27 cellular contexts compared by ENCODE assay signal in genomic region chr16:27356794-27357193, GRCh38. TPM values are rescaled to one million over a fixed set of nuclear protein-coding genes. Genes with fewer than 3 reads are reported as not detected.
DNase-seq lines count a peak whose midpoint lies in the region; ATAC-seq lines count a peak whose summit lies in the region.
"Had no signal": no experiment of that assay in that cellular context is flagged by ENCODE, and none has a peak within 500 bp of the region (broad histone marks: within the 10 kb centered on the region; RNA-seq: fewer than 3 reads in every experiment).

No MANE protein-coding gene starts in this region.

- H3K4me1 ChIP-seq in CD4-positive, alpha-beta memory T cell (ENCODE audit: insufficient read depth, low read length) = no peaks in the 10 kb centered on the region

- H3K9me3 ChIP-seq in CD4-positive, alpha-beta memory T cell (ENCODE audit: control insufficient read depth in 1 of 2, low read length in 2 of 2) = no peaks in the 10 kb centered on the region

- H3K4me1 Mint-ChIP-seq in activated naive CD4-positive, alpha-beta T cell treated with anti-CD3 and anti-CD28 coated beads for 36 hours (ENCODE audit: low read depth) = peaks cover 12% of the 10 kb centered on the region
- peaks cover 12 to 17% (median 15%) of the 10 kb centered on the region in 4 donors for H3K4me1 Mint-ChIP-seq in CD4-positive, alpha-beta memory T cell
- peaks cover 13% of the 10 kb centered on the region for H3K4me1 Mint-ChIP-seq in activated naive CD8-positive, alpha-beta T cell treated with anti-CD3 and anti-CD28 coated beads for 36 hours
- peaks cover 5 to 21% (median 13%) of the 10 kb centered on the region in 4 donors for H3K4me1 Mint-ChIP-seq in naive thymus-derived CD8-positive, alpha-beta T cell

- H3K27ac Mint-ChIP-seq in activated naive CD4-positive, alpha-beta T cell treated with anti-CD3 and anti-CD28 coated beads for 36 hours = peak overlapping the region; percentile 73
- peak overlapping the region in 5 of 7 donors; percentile 20 to 86 (median 48) for H3K27ac Mint-ChIP-seq in CD4-positive, alpha-beta memory T cell
- H3K27ac Mint-ChIP-seq in activated naive CD8-positive, alpha-beta T cell treated with anti-CD3 and anti-CD28 coated beads for 36 hours = peak overlapping the region; percentile 34
- H3K27ac Mint-ChIP-seq in naive thymus-derived CD8-positive, alpha-beta T cell = peak overlapping the region in 9 of 10 donors; percentile 6 to 85 (median 56)

- no peak overlapping the region for H3K4me3 ChIP-seq in CD4-positive, alpha-beta memory T cell (ENCODE audit: low read length in 2 of 2)
- H3K4me3 ChIP-seq: GM12878, PC-9 had no signal

- peaks cover 66% of the 10 kb centered on the region for H3K36me3 ChIP-seq in CD4-positive, alpha-beta memory T cell (ENCODE audit: insufficient read depth, low read length)

- H3K27me3 ChIP-seq in CD4-positive, alpha-beta memory T cell (ENCODE audit: insufficient read depth, low read length) = no peaks in the 10 kb centered on the region

- POLR2A ChIA-PET in CD4-positive, alpha-beta memory T cell (lab: Charles Lee; ENCODE audit: partially characterized antibody) = interaction anchor here (1.2 to 3.4 kb wide), 2 partner anchors 50 to 122 kb away, joined by 3 to 18 read pairs; no protein-coding TSS in a partner anchor
- POLR2A ChIA-PET in naive thymus-derived CD8-positive, alpha-beta T cell (lab: Charles Lee) = interaction anchor here (0.6 to 1.7 kb wide), 4 partner anchors 9 to 122 kb away, joined by 3 to 6 read pairs (median 3); no protein-coding TSS in a partner anchor

- H3K27me3 Mint-ChIP-seq in activated naive CD4-positive, alpha-beta T cell treated with anti-CD3 and anti-CD28 coated beads for 36 hours (ENCODE audit: low read depth) = no peaks in the 10 kb centered on the region
- no peaks in the 10 kb centered on the region for H3K27me3 Mint-ChIP-seq in CD4-positive, alpha-beta memory T cell
- H3K27me3 Mint-ChIP-seq in activated naive CD8-positive, alpha-beta T cell treated with anti-CD3 and anti-CD28 coated beads for 36 hours = no peaks in the 10 kb centered on the region
- H3K27me3 Mint-ChIP-seq in naive thymus-derived CD8-positive, alpha-beta T cell = no peaks in the 10 kb centered on the region

- H3K9me3 Mint-ChIP-seq in activated naive CD4-positive, alpha-beta T cell treated with anti-CD3 and anti-CD28 coated beads for 36 hours = peaks cover 1% of the 10 kb centered on the region
- H3K9me3 Mint-ChIP-seq in CD4-positive, alpha-beta memory T cell = peaks cover 0 to 1% (median 0%) of the 10 kb centered on the region in 8 donors
- H3K9me3 Mint-ChIP-seq in activated naive CD8-positive, alpha-beta T cell treated with anti-CD3 and anti-CD28 coated beads for 36 hours = no peaks in the 10 kb centered on the region
- H3K9me3 Mint-ChIP-seq in naive thymus-derived CD8-positive, alpha-beta T cell = no peaks in the 10 kb centered on the region
- H3K9me3 Mint-ChIP-seq: HFFc6 had no signal

- H3K4me3 Mint-ChIP-seq in activated naive CD4-positive, alpha-beta T cell treated with anti-CD3 and anti-CD28 coated beads for 36 hours = no peak overlapping the region
- H3K4me3 Mint-ChIP-seq in CD4-positive, alpha-beta memory T cell = no peak overlapping the region
- H3K4me3 Mint-ChIP-seq in activated naive CD8-positive, alpha-beta T cell treated with anti-CD3 and anti-CD28 coated beads for 36 hours = no peak overlapping the region
- H3K4me3 Mint-ChIP-seq in naive thymus-derived CD8-positive, alpha-beta T cell = no peak overlapping the region
- H3K4me3 Mint-ChIP-seq: CD14-positive monocyte, HFFc6 had no signal

- ATAC-seq in naive thymus-derived CD8-positive, alpha-beta T cell = no peak
- ATAC-seq in GM19324 (IDR thresholded peaks at IDR 0.05; ENCODE audit: low FRiP score, unreplicated experiment) = no peak
- ATAC-seq: GM12878 had no signal

- CTCF ChIA-PET in activated naive CD4-positive, alpha-beta T cell treated with anti-CD3 and anti-CD28 coated beads for 36 hours (lab: Charles Lee) = interaction anchor here (0.6 to 3.8 kb wide), 8 partner anchors 10 to 203 kb away, joined by 3 to 33 read pairs (median 9); no protein-coding TSS in a partner anchor
- CTCF ChIA-PET in CD4-positive, alpha-beta memory T cell (lab: Charles Lee; ENCODE audit: partially characterized antibody) = interaction anchor here (1.5 to 3.3 kb wide), 7 partner anchors 9 to 201 kb away, joined by 4 to 22 read pairs (median 5); no protein-coding TSS in a partner anchor

- DNase-seq in activated naive CD4-positive, alpha-beta T cell treated with anti-CD3 and anti-CD28 coated beads for 36 hours = no peak
- no peak for DNase-seq in activated naive CD4-positive, alpha-beta T cell treated with anti-CD3 and anti-CD28 coated beads, Interleukin-2, amount 50 U/mL, for 16 hours
- DNase-seq in CD4-positive, alpha-beta memory T cell = no peak
- DNase-seq in activated naive CD8-positive, alpha-beta T cell treated with anti-CD3 and anti-CD28 coated beads for 36 hours = no peak
- no peak for DNase-seq in naive thymus-derived CD8-positive, alpha-beta T cell
- DNase-seq in HCEC 1CT (no peak), HuH-7 (ENCODE audit: low spot score) (no peak)
- DNase-seq: COR-L47, DMS 273 treated with DMSO at 0.1 percent for 48 hours, DMS79 treated with DMSO at 0.1 percent for 48 hours, H7, HFFc6, NCI-H1105, NCI-H146, NCI-H2029 treated with DMSO at 0.1 percent for 48 hours, NCI-H226, NCI-H510A treated with DMSO at 0.1 percent for 48 hours, NCI-H748 treated with DMSO at 0.1 percent for 48 hours, PC-9, RPMI8226, SHP77 had no signal

- H3K36me3 Mint-ChIP-seq in activated naive CD4-positive, alpha-beta T cell treated with anti-CD3 and anti-CD28 coated beads for 36 hours (ENCODE audit: low read depth) = peaks cover 78% of the 10 kb centered on the region
- H3K36me3 Mint-ChIP-seq in CD4-positive, alpha-beta memory T cell = peaks cover 60 to 82% of the 10 kb centered on the region in 2 donors
- H3K36me3 Mint-ChIP-seq in activated naive CD8-positive, alpha-beta T cell treated with anti-CD3 and anti-CD28 coated beads for 36 hours = peaks cover 91% of the 10 kb centered on the region
- H3K36me3 Mint-ChIP-seq in naive thymus-derived CD8-positive, alpha-beta T cell = peaks cover 12 to 82% (median 44%) of the 10 kb centered on the region in 3 donors

- H3K27ac ChIP-seq in CD4-positive, alpha-beta memory T cell (ENCODE audit: low read depth, low read length) = no peak overlapping the region
- H3K27ac ChIP-seq: HL-60, KMS-11, PC-9 had no signal

- intact Hi-C loops in activated naive CD4-positive, alpha-beta T cell treated with anti-CD3 and anti-CD28 coated beads for 36 hours (cut with micrococcal nuclease) = no loop called here
- intact Hi-C loops in CD4-positive, alpha-beta memory T cell (cut with micrococcal nuclease) = no loop called here

RNA-seq across cellular contexts. Expression of gene IL4R, which starts 43.0 kb away (rescaled TPM):
- total RNA-seq in activated naive CD4-positive, alpha-beta T cell treated with anti-CD3 and anti-CD28 coated beads for 36 hours = 100 to 1,000 TPM; 162 to 170 TPM
- total RNA-seq in CD4-positive, alpha-beta memory T cell = 100 to 1,000 TPM; 143 to 152 TPM
- 10 to 100 TPM; 32.6 to 66.1 TPM for polyA plus RNA-seq in CD4-positive, alpha-beta memory T cell
- 100 to 1,000 TPM; 183 to 190 TPM for total RNA-seq in activated naive CD8-positive, alpha-beta T cell treated with anti-CD3 and anti-CD28 coated beads for 36 hours
- 100 to 1,000 TPM; 117 to 120 TPM for total RNA-seq in naive thymus-derived CD8-positive, alpha-beta T cell
- 10 to 100 TPM; 18.8 to 49.4 (median 34.7) TPM for polyA plus RNA-seq in naive thymus-derived CD8-positive, alpha-beta T cell

RNA-seq across cellular contexts. Expression of gene IL21R, which starts 45.2 kb away (rescaled TPM):
- 10 to 100 TPM; 93.8 to 99.2 TPM for total RNA-seq in activated naive CD4-positive, alpha-beta T cell treated with anti-CD3 and anti-CD28 coated beads for 36 hours
- 10 to 100 TPM; 28.3 to 29.1 TPM for total RNA-seq in CD4-positive, alpha-beta memory T cell
- 10 to 100 TPM; 18.4 to 28.3 TPM for polyA plus RNA-seq in CD4-positive, alpha-beta memory T cell
- 10 to 100 TPM; 99.3 to 99.5 TPM for total RNA-seq in activated naive CD8-positive, alpha-beta T cell treated with anti-CD3 and anti-CD28 coated beads for 36 hours
- total RNA-seq in naive thymus-derived CD8-positive, alpha-beta T cell = 10 to 100 TPM; 29.3 to 29.4 TPM
- 10 to 100 TPM; 26.5 to 47.1 (median 33.9) TPM for polyA plus RNA-seq in naive thymus-derived CD8-positive, alpha-beta T cell
- total RNA-seq: HT-29 had no signal
